Comparison of ENCODE assay signal across 8 cellular contexts in genomic region chr16:30761427-30761927, GRCh38. TPM values are rescaled to one million over a fixed set of nuclear protein-coding genes. Genes with fewer than 3 reads are reported as not detected.
DNase-seq lines count a peak whose midpoint lies in the region; ATAC-seq, FAIRE-seq and TF ChIP-seq lines count a peak whose summit lies in the region.

No MANE protein-coding gene starts in this region.

- H3K9me1 ChIP-seq in IMR-90 (ENCODE audit: insufficient read depth, low read length), result 0 out of 2 replicates have a peak, but pooled peaks cover 4% of the 10 kb centered on the region

- H2BK15ac ChIP-seq in IMR-90 (ENCODE audit: low read depth, low read length), result no peak overlapping the region

- H3K9ac ChIP-seq in IMR-90 (ENCODE audit: low read depth, low read length), result peak overlapping the region; percentile 12

- no peak overlapping the region for H3K14ac ChIP-seq in IMR-90 (replicated peaks; ENCODE audit: low read depth, low read length)

- BruUV-seq in Calu3 (replicated peaks; lab: Mats Ljungman, UMichigan), result no TSS peak
- BruUV-seq in IMR-90 (replicated peaks; lab: Mats Ljungman, UMichigan), result no TSS peak

- H3K56ac ChIP-seq in IMR-90 (ENCODE audit: extremely low read depth, insufficient read depth, low read length), result no peak overlapping the region

- peaks cover 17% of the 10 kb centered on the region for H4K20me1 ChIP-seq in IMR-90 (ENCODE audit: insufficient read depth, low read length)

- H3K4ac ChIP-seq in IMR-90 (ENCODE audit: low read depth, low read length), result no peak overlapping the region

- CTCF ChIA-PET in Calu3 (lab: Charles Lee) (no interaction called here), IMR-90 (lab: Yijun Ruan, JAX) (no interaction called here), T-cell (lab: Charles Lee) (no interaction called here)

- H2AK9ac ChIP-seq in IMR-90 (replicated peaks; ENCODE audit: low read depth, low read length, poor library complexity), result peak overlapping the region; percentile 87

- TF ChIP-seq RAD21 in IMR-90 (IDR thresholded peaks at IDR 0.05; ENCODE audit: low read length), result no peak

- no peak overlapping the region for H4K91ac ChIP-seq in IMR-90 (ENCODE audit: insufficient read depth, low read depth, low read length)

- H3K23ac ChIP-seq in IMR-90 (ENCODE audit: low read depth, low read length), result no peak overlapping the region; the same call in 1 of the 2 replicates

- H3K9me3 Mint-ChIP-seq in Calu3 (ENCODE audit: low read depth, unreplicated experiment), result no peaks in the 10 kb centered on the region
- no peaks in the 10 kb centered on the region for H3K9me3 Mint-ChIP-seq in T-cell

- H2AFZ ChIP-seq in IMR-90 (replicated peaks; ENCODE audit: low read length, poor library complexity), result peak overlapping the region; percentile 100

- H2BK5ac ChIP-seq in IMR-90 (ENCODE audit: low read depth, low read length, poor library complexity, severe bottlenecking), result no peak overlapping the region

- no peak overlapping the region for H4K5ac ChIP-seq in IMR-90 (ENCODE audit: low read depth, low read length)

- H3K4me3 Mint-ChIP-seq in Calu3 (ENCODE audit: low read depth, unreplicated experiment) (peak overlapping the region; percentile 96), T-cell (peak overlapping the region; percentile 93 to 96 (median 96))

- DNase-seq in Calu3 (peak; percentile 38), IMR-90 (peak; percentile 20), T-cell (peak in 10 of 34 experiments; percentile 13 to 34 (median 20)), body of pancreas (peak in 2 of 4 donors; percentile 36 to 47), kidney epithelial cell (ENCODE audit: low read depth) (no peak), H54 (ENCODE audit: insufficient read length, low spot score) (no peak)
- DNase-seq in stimulated activated CD8-positive, alpha-beta memory T cell treated with anti-CD3 and anti-CD28 coated beads, Interleukin-2, amount 100 ng/mL, for 48 hours (ENCODE audit: low read depth in 2 of 2), result peak; percentile 30 to 35

- no peak overlapping the region for H2BK20ac ChIP-seq in IMR-90 (ENCODE audit: low read depth, low read length)

- H3K4me1 Mint-ChIP-seq in Calu3 (ENCODE audit: low read depth, unreplicated experiment), result peaks cover 24% of the 10 kb centered on the region
- H3K4me1 Mint-ChIP-seq in T-cell, result peaks cover 28 to 37% (median 35%) of the 10 kb centered on the region in 3 donors

- no peak overlapping the region for H2BK120ac ChIP-seq in IMR-90 (ENCODE audit: low read depth, low read length)

- H3K4me2 ChIP-seq in IMR-90 (ENCODE audit: low read depth, low read length), result peak overlapping the region; percentile 92

- H3K4me1 ChIP-seq in IMR-90 (ENCODE audit: control insufficient read depth, insufficient read depth, low read length) (peaks cover 12% of the 10 kb centered on the region), body of pancreas (peaks cover 30% of the 10 kb centered on the region)

- no peak for FAIRE-seq in H54 (lab: Jason Lieb, UNC)

- H3K27ac ChIP-seq in IMR-90 (ENCODE audit: insufficient read depth, low read length), result peak overlapping the region; percentile 31; the same call in 1 of the 2 replicates
- H3K27ac ChIP-seq in body of pancreas, result peak overlapping the region; percentile 1 to 91 (median 51)

- dilution Hi-C loops in IMR-90 (cut with HindIII; ENCODE audit: low sequenced_read_pairs, unreplicated experiment), result no loop called here

- H4K8ac ChIP-seq in IMR-90 (ENCODE audit: low read depth in 2 of 2, low read length in 2 of 2), result no peak overlapping the region

- TF ChIP-seq POLR2A in IMR-90 (IDR thresholded peaks at IDR 0.05; ENCODE audit: low read depth, low read length) (peak; percentile 30; the same call in 1 of the 2 replicates), body of pancreas (IDR thresholded peaks at IDR 0.05) (no peak), H54 (IDR thresholded peaks at IDR 0.05; ENCODE audit: low read depth, low read length) (no peak)

- no peak overlapping the region for H3K18ac ChIP-seq in IMR-90 (ENCODE audit: low read depth, low read length)

- H3K4me3 ChIP-seq in IMR-90 (ENCODE audit: insufficient read depth, low read depth, low read length) (peak overlapping the region; percentile 77), body of pancreas (peak overlapping the region; percentile 24 to 45), kidney epithelial cell (ENCODE audit: low read depth, low read length) (peak overlapping the region; percentile 82)

- TF ChIP-seq CTCF in Calu3 (IDR thresholded peaks at IDR 0.05; ENCODE audit: unreplicated experiment) (no peak), IMR-90 (conservative IDR thresholded peaks at IDR 0.05; ENCODE audit: low read depth, low read length) (no peak), body of pancreas (IDR thresholded peaks at IDR 0.05) (no peak), kidney epithelial cell (IDR thresholded peaks at IDR 0.05; ENCODE audit: insufficient read depth, low read length, poor library complexity, severe bottlenecking) (no peak)

- H3K79me1 ChIP-seq in IMR-90 (ENCODE audit: low read depth in 1 of 2, low read length in 2 of 2), result peaks cover 20 to 57% of the 10 kb centered on the region in 2 experiments

- H2AK5ac ChIP-seq in IMR-90 (ENCODE audit: low read depth, low read length), result no peak overlapping the region

- H3K27me3 ChIP-seq in IMR-90 (ENCODE audit: control insufficient read depth, insufficient read depth, low read length) (no peaks in the 10 kb centered on the region), body of pancreas (no peaks in the 10 kb centered on the region), kidney epithelial cell (ENCODE audit: control insufficient read depth, insufficient read depth, low read length) (no peaks in the 10 kb centered on the region)

- peaks cover 70% of the 10 kb centered on the region for H3K36me3 Mint-ChIP-seq in Calu3 (ENCODE audit: insufficient read depth, unreplicated experiment)
- peaks cover 20% of the 10 kb centered on the region for H3K36me3 Mint-ChIP-seq in T-cell

- in situ Hi-C loops in IMR-90 (cut with MboI; ENCODE audit: low sequenced_read_pairs), result no loop called here

- WGBS in IMR-90 (ENCODE audit: extremely low coverage in 2 of 2, insufficient read length in 1 of 2), 2 experiments, result 0% methylated on average over 24 of the region's 64 CpGs; no CpG with 5 or more reads in 1 of the 2 experiments
- WGBS in body of pancreas, 2 donors, result 0% methylated on average over 59 of the region's 64 CpGs; no CpG with 5 or more reads in 1 of the 2 donors

- POLR2A ChIA-PET in IMR-90 (lab: Charles Lee; ENCODE audit: unreplicated experiment) (no interaction called here), T-cell (lab: Charles Lee) (interaction anchor here in 1 of 2 donors (0.8 kb wide), 1 partner anchor 36 kb away, joined by 5 read pairs; no protein-coding TSS in a partner anchor)

- H3K9me3 ChIP-seq in IMR-90 (ENCODE audit: control insufficient read depth, insufficient read depth, low read length) (no peaks in the 10 kb centered on the region), body of pancreas (no peaks in the 10 kb centered on the region)

- peaks cover 37% of the 10 kb centered on the region for H3K36me3 ChIP-seq in IMR-90 (ENCODE audit: control insufficient read depth, insufficient read depth, low read length)
- peaks cover 0 to 22% of the 10 kb centered on the region in 2 donors for H3K36me3 ChIP-seq in body of pancreas (replicated peaks in 1 of 2; ENCODE audit: insufficient read depth in 1 of 2, low read depth in 2 of 2)
- peaks cover 9% of the 10 kb centered on the region for H3K36me3 ChIP-seq in kidney epithelial cell (ENCODE audit: control insufficient read depth, insufficient read depth, low read length)

- H3K27me3 Mint-ChIP-seq in Calu3 (ENCODE audit: unreplicated experiment), result no peaks in the 10 kb centered on the region
- no peaks in the 10 kb centered on the region for H3K27me3 Mint-ChIP-seq in T-cell

- intact Hi-C loops in Calu3 (cut with micrococcal nuclease; ENCODE audit: unreplicated experiment), result loop anchor here (5.0 kb wide), 1 partner anchor 161 kb away; the partner anchor contains the start of gene FBXL19
- intact Hi-C loops in IMR-90 (cut with micrococcal nuclease), result loop anchor here (5.0 kb wide), 1 partner anchor 161 kb away; the partner anchor contains the start of gene FBXL19
- intact Hi-C loops in body of pancreas (cut with DNase I), result no loop called here

- H3K27ac Mint-ChIP-seq in Calu3 (ENCODE audit: unreplicated experiment), result peak overlapping the region; percentile 94
- H3K27ac Mint-ChIP-seq in T-cell, result peak overlapping the region; percentile 89 to 90

- ATAC-seq in GM21381 (IDR thresholded peaks at IDR 0.05; ENCODE audit: unreplicated experiment) (peak; percentile 18), IMR-90 (ENCODE audit: low read depth) (peak; percentile 64), T-cell (replicated peaks in 1 of 4) (peak; percentile 25 to 41 (median 32)), body of pancreas (peak; percentile 33)

RNA-seq across cellular contexts. Expression of gene CFAP119, which starts 0.4 kb away (rescaled TPM):
- total RNA-seq in Calu3 (2022), result 13.7 and 13.8 TPM in 2 replicates
- total RNA-seq in IMR-90 (2012; rRNA removed), result 0.90 and 1.7 TPM in 2 replicates
- polyA plus RNA-seq in IMR-90 (2012; rRNA removed), result 7.6 and 8.8 TPM in 2 replicates
- polyA plus RNA-seq in IMR-90 (2012; cell fraction: cytosol; rRNA removed), result 5.0 and 5.2 TPM in 2 replicates
- 47.8 and 56.3 TPM in 2 replicates for polyA plus RNA-seq in IMR-90 (2012; cell fraction: nucleus; rRNA removed; ENCODE audit: low replicate concordance)
- 1 to 10 TPM; 1.3 to 3.1 (median 2.7) TPM for total RNA-seq in T-cell
- total RNA-seq in body of pancreas, result 10 to 100 TPM in 1 of 2 donors, 1 to 10 TPM in 1; 1.6 to 28.0 TPM
- total RNA-seq in kidney epithelial cell, result 1.6 and 5.7 TPM in 2 replicates

RNA-seq across cellular contexts. Expression of gene RNF40, which starts 0.6 kb away (rescaled TPM):
- total RNA-seq in Calu3 (2022) (130 and 136 TPM in 2 replicates), IMR-90 (2012; rRNA removed) (63.9 and 72.4 TPM in 2 replicates), T-cell (100 to 1,000 TPM in 1 of 5 donors, 10 to 100 TPM in 4; 55.7 to 106 (median 95.9) TPM), body of pancreas (10 to 100 TPM; 44.9 to 79.8 TPM), kidney epithelial cell (101 and 130 TPM in 2 replicates)
- 46.7 and 49.7 TPM in 2 replicates for polyA plus RNA-seq in IMR-90 (2012; rRNA removed)
- 22.2 and 29.2 TPM in 2 replicates for polyA plus RNA-seq in IMR-90 (2012; cell fraction: cytosol; rRNA removed)
- polyA plus RNA-seq in IMR-90 (2012; cell fraction: nucleus; rRNA removed; ENCODE audit: low replicate concordance), result 74.3 and 98.0 TPM in 2 replicates

RNA-seq across cellular contexts. Expression of gene PHKG2, which starts 13.3 kb away (rescaled TPM):
- 66.7 and 72.8 TPM in 2 replicates for total RNA-seq in Calu3 (2022)
- total RNA-seq in IMR-90 (2012; rRNA removed), result 26.0 and 26.7 TPM in 2 replicates
- polyA plus RNA-seq in IMR-90 (2012; rRNA removed), result 37.7 and 38.9 TPM in 2 replicates
- 20.1 and 32.6 TPM in 2 replicates for polyA plus RNA-seq in IMR-90 (2012; cell fraction: cytosol; rRNA removed)
- 162 and 239 TPM in 2 replicates for polyA plus RNA-seq in IMR-90 (2012; cell fraction: nucleus; rRNA removed; ENCODE audit: low replicate concordance)
- total RNA-seq in T-cell, result 10 to 100 TPM; 36.4 to 57.8 (median 48.9) TPM
- 10 to 100 TPM; 17.6 to 24.7 TPM for total RNA-seq in body of pancreas
- 23.6 and 32.3 TPM in 2 replicates for total RNA-seq in kidney epithelial cell

RNA-seq across cellular contexts. Expression of gene ZNF629, which starts 25.5 kb away (rescaled TPM):
- 29.9 and 32.6 TPM in 2 replicates for total RNA-seq in Calu3 (2022)
- total RNA-seq in IMR-90 (2012; rRNA removed), result 9.1 and 9.4 TPM in 2 replicates
- polyA plus RNA-seq in IMR-90 (2012; rRNA removed), result 6.6 and 7.3 TPM in 2 replicates
- 3.2 and 4.6 TPM in 2 replicates for polyA plus RNA-seq in IMR-90 (2012; cell fraction: cytosol; rRNA removed)
- 9.8 and 11.9 TPM in 2 replicates for polyA plus RNA-seq in IMR-90 (2012; cell fraction: nucleus; rRNA removed; ENCODE audit: low replicate concordance)
- 1 to 10 TPM; 2.4 to 7.6 (median 4.4) TPM for total RNA-seq in T-cell
- total RNA-seq in body of pancreas, result 1 to 10 TPM; 8.6 to 9.2 TPM
- total RNA-seq in kidney epithelial cell, result 22.8 and 23.9 TPM in 2 replicates

Comparison
In these comparisons a context has a peak if more than half of its experiments do, and no peak if none do; other contexts are left out.
1. DNase-seq: peak in Calu3 (single experiment), IMR-90 (single experiment) and stimulated activated CD8-positive, alpha-beta memory T cell treated with anti-CD3 and anti-CD28 coated beads, Interleukin-2, amount 100 ng/mL, for 48 hours (2 of 2); none in kidney epithelial cell (single experiment) and H54 (single experiment).
2. Peak in every context shown above with its lines, with median percentiles within 50 percentile points of each other: ATAC-seq and H3K4me3 ChIP-seq.